In the genomic region with DNA sequence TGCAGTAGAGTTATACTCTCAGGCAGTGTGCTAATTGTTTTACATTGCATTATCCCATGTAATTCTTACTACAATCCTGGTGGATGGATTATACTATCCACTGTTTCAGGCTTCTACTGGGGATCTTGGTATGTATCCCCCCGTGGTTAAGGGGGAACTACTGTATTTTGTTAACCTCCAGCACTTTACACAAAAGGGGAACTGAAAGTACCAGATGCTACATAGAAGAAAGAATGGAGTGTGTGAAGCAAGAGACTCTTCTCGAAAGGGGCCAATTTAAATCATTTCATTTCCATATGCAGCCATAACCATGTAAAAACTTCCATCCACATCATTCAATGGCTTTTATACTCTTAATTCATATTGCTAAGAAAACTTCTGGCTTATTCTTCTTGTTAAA, we compare ENCODE assay signal across 11 cellular contexts.
A peak's percentile ranks its signal among the peaks of the same experiment; 100 is the strongest.
DNase-seq lines count a peak whose midpoint lies in the region; ATAC-seq and TF ChIP-seq lines count a peak whose summit lies in the region.
"Had no signal": no experiment of that assay in that cellular context is flagged by ENCODE, and none has a peak within 500 bp of the region (broad histone marks: within the 10 kb centered on the region; RNA-seq: fewer than 3 reads in every experiment).

No MANE protein-coding gene starts in this region.

- H3F3A ChIP-seq in DOHH2 (ENCODE audit: control insufficient read depth, insufficient read depth) = peaks cover 7% of the 10 kb centered on the region; the same call in 1 of the 2 replicates

- H4K20me1 ChIP-seq in DOHH2 (ENCODE audit: control insufficient read depth, insufficient read depth, low read depth, low read length) = no peaks in the 10 kb centered on the region

- 0 out of 2 replicates have a peak, but pooled peaks cover 2% of the 10 kb centered on the region for H3K79me2 ChIP-seq in DOHH2 (ENCODE audit: control insufficient read depth, low read length)

- no peak for TF ChIP-seq CTCF in DOHH2 (IDR thresholded peaks at IDR 0.05; ENCODE audit: low read depth, low read length, poor library complexity, severe bottlenecking)
- TF ChIP-seq CTCF in psoas muscle (IDR thresholded peaks at IDR 0.05) = no peak

- peak overlapping the region; percentile 61 for H3K27ac ChIP-seq in DOHH2 (ENCODE audit: low read depth, low read length)
- no peak overlapping the region for H3K27ac ChIP-seq in psoas muscle
- H3K27ac ChIP-seq: prostate gland had no signal

- H3K4me2 ChIP-seq in DOHH2 (ENCODE audit: low read length) = peak overlapping the region; percentile 44

- no peaks in the 10 kb centered on the region for H3K9me2 ChIP-seq in DOHH2 (replicated peaks; ENCODE audit: control insufficient read depth, low read length)

- H3K4me1 ChIP-seq in DOHH2 (ENCODE audit: control insufficient read depth, low read length) = peaks cover 22% of the 10 kb centered on the region
- peaks cover 1% of the 10 kb centered on the region for H3K4me1 ChIP-seq in psoas muscle
- H3K4me1 ChIP-seq: prostate gland had no signal

- H3K4me3 ChIP-seq in DOHH2 (ENCODE audit: low read length) (peak overlapping the region; percentile 24), psoas muscle (no peak overlapping the region)
- H3K4me3 ChIP-seq: prostate gland, stomach had no signal

- WGBS in psoas muscle, 3 donors = 80 to 87% (median 86%) methylated on average over 2 of the region's 2 CpGs

- H3K9me3 ChIP-seq in DOHH2 (ENCODE audit: control insufficient read depth, insufficient read depth, low read length) (no peaks in the 10 kb centered on the region), psoas muscle (no peaks in the 10 kb centered on the region)
- H3K9me3 ChIP-seq: prostate gland, stomach had no signal

- peaks cover 6% of the 10 kb centered on the region; the same call in 1 of the 2 replicates for H3K36me3 ChIP-seq in DOHH2 (ENCODE audit: control insufficient read depth, low read length)
- H3K36me3 ChIP-seq in psoas muscle (ENCODE audit: insufficient read depth in 1 of 2, low read depth in 1 of 2) = no peaks in the 10 kb centered on the region
- H3K36me3 ChIP-seq: prostate gland had no signal

- peak; percentile 5 for DNase-seq in OCI-M1 (lab: John Stamatoyannopoulos, UW)
- no peak for DNase-seq in NCI-H187 treated with DMSO at 0.1 percent for 48 hours (lab: John Stamatoyannopoulos, UW)
- DNase-seq in mesenteric fat pad (ENCODE audit: low spot score) = no peak
- no peak for DNase-seq in psoas muscle
- no peak for DNase-seq in NCI-H128 (lab: John Stamatoyannopoulos, UW; ENCODE audit: unreplicated experiment)
- DNase-seq: CD4-positive, CD25-positive, alpha-beta regulatory T cell; stomach had no signal

- intact Hi-C loops in psoas muscle (cut with DNase I) = no loop called here

- ATAC-seq in GM19455 (IDR thresholded peaks at IDR 0.05; ENCODE audit: unreplicated experiment) (peak; percentile 95), HG03095 (IDR thresholded peaks at IDR 0.05; ENCODE audit: unreplicated experiment) (peak; percentile 96), psoas muscle (no peak)

- H3K27me3 ChIP-seq in DOHH2 (ENCODE audit: control insufficient read depth, low read length) (no peaks in the 10 kb centered on the region), psoas muscle (ENCODE audit: insufficient read depth in 3 of 3, low read length in 2 of 3) (no peaks in the 10 kb centered on the region)
- H3K27me3 ChIP-seq: stomach had no signal

Comparison
In these comparisons a context has a peak if more than half of its experiments do, and no peak if none do; other contexts are left out.
1. ATAC-seq: peak in GM19455 (single experiment) and HG03095 (single experiment); none in psoas muscle (0 of 4).